ENCODE assay signal across 8 cellular contexts in genomic region chr14:95515080-95515489, GRCh38. TPM values are rescaled to one million over a fixed set of nuclear protein-coding genes. Genes with fewer than 3 reads are reported as not detected.
DNase-seq lines count a peak whose midpoint lies in the region; ATAC-seq and TF ChIP-seq lines count a peak whose summit lies in the region.

No MANE protein-coding gene starts in this region.

- peaks cover 18 to 19% of the 10 kb centered on the region in 2 experiments for H3K4me1 ChIP-seq in trophoblast cell (ENCODE audit: control insufficient read depth in 1 of 2, insufficient read depth in 2 of 2, low read length in 2 of 2)

- no peak overlapping the region for H2BK12ac ChIP-seq in trophoblast cell (ENCODE audit: low read length)

- POLR2A ChIA-PET in AG04449 (lab: Yijun Ruan, JAX) = interaction anchor here (0.8 to 1.6 kb wide), 4 partner anchors 9 to 32 kb away, joined by 3 to 7 read pairs (median 5); no protein-coding TSS in a partner anchor
- POLR2A ChIA-PET in WTC11 (lab: Charles Lee) = no interaction called here

- H3K18ac ChIP-seq in trophoblast cell (ENCODE audit: low read length) = no peak overlapping the region

- no peak for TF ChIP-seq CTCF in AG04449 (IDR thresholded peaks at IDR 0.05; ENCODE audit: insufficient read depth, low read length, missing control alignments)
- no peak for TF ChIP-seq CTCF in GM12875 (IDR thresholded peaks at IDR 0.05; ENCODE audit: borderline replicate concordance, insufficient read depth, low read depth, low read length)
- TF ChIP-seq CTCF in WTC11 (IDR thresholded peaks at IDR 0.05) = no peak
- no peak for TF ChIP-seq CTCF in fibroblast of villous mesenchyme (IDR thresholded peaks at IDR 0.05; ENCODE audit: insufficient read depth, low read depth, low read length)

- H2BK120ac ChIP-seq in trophoblast cell (ENCODE audit: insufficient read depth, low read length, poor library complexity) = no peak overlapping the region

- H3K36me3 ChIP-seq in trophoblast cell (ENCODE audit: control insufficient read depth in 1 of 2, insufficient read depth in 2 of 2, low read length in 2 of 2) = no peaks in the 10 kb centered on the region

- DNase-seq in AG04449 (ENCODE audit: low read depth, low spot score) (no peak), WTC11 (ENCODE audit: low spot score) (peak; percentile 29), fibroblast of villous mesenchyme (ENCODE audit: low read depth) (no peak), trophoblast cell (peak; percentile 55 to 82)
- no peak for DNase-seq in activated CD4-positive, CD25-positive, alpha-beta regulatory T cell treated with anti-CD3 and anti-CD28 coated beads, Interleukin-2, amount 50 U/mL, for 72 hours

- H2BK5ac ChIP-seq in trophoblast cell (ENCODE audit: low read depth, low read length, poor library complexity) = no peak overlapping the region

- no peak overlapping the region for H4K12ac ChIP-seq in trophoblast cell (ENCODE audit: low read depth, low read length)

- no peak overlapping the region for H3K27ac ChIP-seq in trophoblast cell (ENCODE audit: low read depth, low read length)

- H3K9me3 Mint-ChIP-seq in WTC11 = no peaks in the 10 kb centered on the region

- no peaks in the 10 kb centered on the region for H3K36me3 Mint-ChIP-seq in WTC11

- peak overlapping the region; percentile 60 for H3K4me3 ChIP-seq in AG04449 (ENCODE audit: low read depth, low read length)
- H3K4me3 ChIP-seq in GM12875 (ENCODE audit: low read depth, low read length) = peak overlapping the region; percentile 71
- H3K4me3 ChIP-seq in fibroblast of villous mesenchyme (ENCODE audit: low read depth, low read length) = peak overlapping the region; percentile 68
- no peak overlapping the region for H3K4me3 ChIP-seq in trophoblast cell (ENCODE audit: low read depth, low read length)

- no peak overlapping the region for H3K9ac ChIP-seq in trophoblast cell (ENCODE audit: low read length)

- peaks cover 13% of the 10 kb centered on the region for H3K4me1 Mint-ChIP-seq in WTC11

- no peaks in the 10 kb centered on the region for H3K27me3 ChIP-seq in trophoblast cell (ENCODE audit: insufficient read depth, low read length)

- no peak overlapping the region for H3K23ac ChIP-seq in trophoblast cell (ENCODE audit: low read length)

- CTCF ChIA-PET in AG04449 (lab: Yijun Ruan, JAX) (interaction anchor here (0.6 to 9.4 kb wide), 10 partner anchors 8 to 479 kb away, joined by 3 to 62 read pairs (median 4); no protein-coding TSS in a partner anchor), WTC11 (lab: Charles Lee) (interaction anchor here (1.1 to 4.9 kb wide), 6 partner anchors 11 to 72 kb away, joined by 3 to 30 read pairs (median 5); no protein-coding TSS in a partner anchor)

- H2AFZ ChIP-seq in trophoblast cell (ENCODE audit: insufficient read depth, low read length, poor library complexity) = no peak overlapping the region

- WGBS in trophoblast cell (ENCODE audit: extremely low coverage, insufficient coverage, insufficient read length) = no CpG with 5 or more reads among the region's 9 CpGs

- peak overlapping the region; percentile 36; the same call in 1 of the 2 replicates for H3K4me3 Mint-ChIP-seq in WTC11

- H3K27me3 Mint-ChIP-seq in WTC11 (ENCODE audit: low read depth) = peaks cover 39% of the 10 kb centered on the region

- no peak overlapping the region for H4K8ac ChIP-seq in trophoblast cell (ENCODE audit: low read depth, low read length)

- H3K27ac Mint-ChIP-seq in WTC11 = no peak overlapping the region

- ATAC-seq in WTC11 = peak; percentile 20
- no peak for ATAC-seq in GM19455 (IDR thresholded peaks at IDR 0.05; ENCODE audit: unreplicated experiment)
- no peak for ATAC-seq in HG03280 (IDR thresholded peaks at IDR 0.05; ENCODE audit: unreplicated experiment)

- no peak overlapping the region for H2AK5ac ChIP-seq in trophoblast cell (ENCODE audit: low read length)

- no peak overlapping the region for H4K91ac ChIP-seq in trophoblast cell (ENCODE audit: low read depth, low read length)

- H3K14ac ChIP-seq in trophoblast cell (ENCODE audit: low read length) = no peak overlapping the region

- H3K4me2 ChIP-seq in trophoblast cell (ENCODE audit: low read length) = no peak overlapping the region

- peaks cover 6% of the 10 kb centered on the region for H3K79me1 ChIP-seq in trophoblast cell (ENCODE audit: low read length)

- H3K9me3 ChIP-seq in trophoblast cell (ENCODE audit: insufficient read depth, low read depth, low read length) = no peaks in the 10 kb centered on the region

- no peak overlapping the region for H3K4ac ChIP-seq in trophoblast cell (ENCODE audit: low read depth, low read length)

- H3K79me2 ChIP-seq in trophoblast cell (ENCODE audit: control insufficient read depth, insufficient read depth, low read length, poor library complexity) = peaks cover 2% of the 10 kb centered on the region

TF ChIP-seq in WTC11, 78 proteins besides CTCF, POLR2A, EP300 and RAD21:
- TF ChIP-seq ELF4 (CRISPR knock-in tag; IDR thresholded peaks at IDR 0.05; ENCODE audit: low read depth) = no peak
- TF ChIP-seq MAX (CRISPR knock-in tag; IDR thresholded peaks at IDR 0.05) = no peak
- TF ChIP-seq MXD4 (CRISPR knock-in tag; IDR thresholded peaks at IDR 0.05; ENCODE audit: borderline replicate concordance) = no peak
- TF ChIP-seq TP53 (CRISPR knock-in tag; IDR thresholded peaks at IDR 0.05) = no peak
- TF ChIP-seq, protein P1, sequence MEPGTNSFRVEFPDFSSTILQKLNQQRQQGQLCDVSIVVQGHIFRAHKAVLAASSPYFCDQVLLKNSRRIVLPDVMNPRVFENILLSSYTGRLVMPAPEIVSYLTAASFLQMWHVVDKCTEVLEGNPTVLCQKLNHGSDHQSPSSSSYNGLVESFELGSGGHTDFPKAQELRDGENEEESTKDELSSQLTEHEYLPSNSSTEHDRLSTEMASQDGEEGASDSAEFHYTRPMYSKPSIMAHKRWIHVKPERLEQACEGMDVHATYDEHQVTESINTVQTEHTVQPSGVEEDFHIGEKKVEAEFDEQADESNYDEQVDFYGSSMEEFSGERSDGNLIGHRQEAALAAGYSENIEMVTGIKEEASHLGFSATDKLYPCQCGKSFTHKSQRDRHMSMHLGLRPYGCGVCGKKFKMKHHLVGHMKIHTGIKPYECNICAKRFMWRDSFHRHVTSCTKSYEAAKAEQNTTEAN (CRISPR knock-in tag; IDR thresholded peaks at IDR 0.05) = no peak
- no peak for TF ChIP-seq FOXP1 (CRISPR knock-in tag; IDR thresholded peaks at IDR 0.05; ENCODE audit: borderline replicate concordance)
- no peak for TF ChIP-seq CREB1 (CRISPR knock-in tag; IDR thresholded peaks at IDR 0.05)
- no peak for TF ChIP-seq CDX4 (CRISPR knock-in tag; IDR thresholded peaks at IDR 0.05; ENCODE audit: borderline replicate concordance)
TF ChIP-seq in WTC11: peak in this region for 0.

RNA-seq across cellular contexts. Expression of gene SYNE3, which starts 1.4 kb away (rescaled TPM):
- 0.21 to 0.34 TPM (median 0.24 TPM) in 3 replicates for total RNA-seq in WTC11 (2021)
- 6.5 and 10.0 TPM in 2 replicates for total RNA-seq in fibroblast of villous mesenchyme
- 0.81 and 0.86 TPM in 2 replicates for polyA plus RNA-seq in trophoblast cell (2013)

RNA-seq across cellular contexts. Expression of gene GLRX5, which starts 19.8 kb away (rescaled TPM):
- total RNA-seq in WTC11 (2021) (72.8 to 78.3 TPM (median 76.2 TPM) in 3 replicates), fibroblast of villous mesenchyme (27.7 and 35.8 TPM in 2 replicates)
- 44.9 and 47.3 TPM in 2 replicates for polyA plus RNA-seq in trophoblast cell (2013)

Comparison
In these comparisons a context has a peak if more than half of its experiments do, and no peak if none do; other contexts are left out.
1. DNase-seq: peak in WTC11 (single experiment) and trophoblast cell (2 of 2); none in AG04449 (single experiment), fibroblast of villous mesenchyme (single experiment) and activated CD4-positive, CD25-positive, alpha-beta regulatory T cell treated with anti-CD3 and anti-CD28 coated beads, Interleukin-2, amount 50 U/mL, for 72 hours (single experiment).